ENCODE assay signal across 8 cellular contexts in the genomic region with DNA sequence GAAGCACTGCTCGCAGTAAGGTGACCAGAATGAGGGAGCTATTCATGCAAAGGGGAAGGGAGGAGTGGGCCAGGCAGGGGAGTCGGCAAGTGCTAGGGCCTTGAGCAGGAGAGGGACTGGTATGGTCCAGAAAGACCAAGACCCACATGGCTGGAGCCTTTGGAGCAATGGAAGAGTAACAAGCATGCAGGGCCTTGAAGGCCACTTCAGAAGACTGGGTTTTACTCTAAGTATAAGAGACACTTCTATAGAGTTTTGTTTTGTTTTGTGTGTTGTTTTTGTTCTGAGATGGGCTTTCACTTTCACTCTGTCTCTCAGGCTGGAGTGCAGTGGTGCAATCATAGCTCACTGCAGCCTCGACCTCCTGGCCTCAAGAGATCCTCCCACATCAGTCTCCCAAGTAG. TPM values are rescaled to one million over a fixed set of nuclear protein-coding genes. Genes with fewer than 3 reads are reported as not detected.
DNase-seq lines count a peak whose midpoint lies in the region; ATAC-seq lines count a peak whose summit lies in the region.
"Had no signal": no experiment of that assay in that cellular context is flagged by ENCODE, and none has a peak within 500 bp of the region (broad histone marks: within the 10 kb centered on the region; RNA-seq: fewer than 3 reads in every experiment).

No MANE protein-coding gene starts in this region.

- DNase-seq in OCI-M1 (lab: John Stamatoyannopoulos, UW) (peak; percentile 78), HAP-1 (ENCODE audit: low spot score in 2 of 2) (no peak), KG1 (lab: John Stamatoyannopoulos, UW) (no peak), NCI-H2227 (lab: John Stamatoyannopoulos, UW; ENCODE audit: unreplicated experiment) (no peak)
- peak in 4 of 10 donors; percentile 13 to 16 (median 15) for DNase-seq in naive thymus-derived CD8-positive, alpha-beta T cell

- H3K27me3 Mint-ChIP-seq in naive thymus-derived CD8-positive, alpha-beta T cell, result no peaks in the 10 kb centered on the region

- H3K36me3 Mint-ChIP-seq in naive thymus-derived CD8-positive, alpha-beta T cell, result peaks cover 5 to 11% (median 10%) of the 10 kb centered on the region in 3 donors

- H3K27ac Mint-ChIP-seq in naive thymus-derived CD8-positive, alpha-beta T cell, result peak overlapping the region; percentile 85 to 98 (median 92)

- H3K9me3 Mint-ChIP-seq in naive thymus-derived CD8-positive, alpha-beta T cell, result peaks cover 0 to 10% (median 5%) of the 10 kb centered on the region in 9 donors

- in situ Hi-C loops in HAP-1 (cut with MboI; ENCODE audit: low sequenced_read_pairs), result no loop called here

- H3K4me1 Mint-ChIP-seq in naive thymus-derived CD8-positive, alpha-beta T cell, result peaks cover 15 to 28% (median 21%) of the 10 kb centered on the region in 4 donors

- no peaks in the 10 kb centered on the region for H3K27me3 ChIP-seq in HAP-1 (ENCODE audit: low read depth)

- POLR2A ChIA-PET in naive thymus-derived CD8-positive, alpha-beta T cell (lab: Charles Lee), result no interaction called here

- no peak overlapping the region for H3K4me3 ChIP-seq in HAP-1

- H3K4me1 ChIP-seq in HAP-1, result no peaks in the 10 kb centered on the region

- no peaks in the 10 kb centered on the region; the same call in 1 of the 2 replicates for H3K9me3 ChIP-seq in HAP-1

- H3K4me3 Mint-ChIP-seq in naive thymus-derived CD8-positive, alpha-beta T cell, result peak overlapping the region; percentile 73 to 89 (median 82)

- H3K36me3 ChIP-seq in HAP-1 (replicated peaks), result no peaks in the 10 kb centered on the region

- ATAC-seq in GM19035 (IDR thresholded peaks at IDR 0.05; ENCODE audit: unreplicated experiment), result peak; percentile 78
- ATAC-seq in HG02642 (IDR thresholded peaks at IDR 0.05; ENCODE audit: poor library complexity, unreplicated experiment), result peak; percentile 64
- peak; percentile 65 for ATAC-seq in naive thymus-derived CD8-positive, alpha-beta T cell

RNA-seq across cellular contexts. Expression of a gene that starts 42.0 kb away (rescaled TPM):
- total RNA-seq in naive thymus-derived CD8-positive, alpha-beta T cell, result not detected
- polyA plus RNA-seq in naive thymus-derived CD8-positive, alpha-beta T cell, result not detected
- polyA plus RNA-seq: keratinocyte had no signal
